In the genomic region with DNA sequence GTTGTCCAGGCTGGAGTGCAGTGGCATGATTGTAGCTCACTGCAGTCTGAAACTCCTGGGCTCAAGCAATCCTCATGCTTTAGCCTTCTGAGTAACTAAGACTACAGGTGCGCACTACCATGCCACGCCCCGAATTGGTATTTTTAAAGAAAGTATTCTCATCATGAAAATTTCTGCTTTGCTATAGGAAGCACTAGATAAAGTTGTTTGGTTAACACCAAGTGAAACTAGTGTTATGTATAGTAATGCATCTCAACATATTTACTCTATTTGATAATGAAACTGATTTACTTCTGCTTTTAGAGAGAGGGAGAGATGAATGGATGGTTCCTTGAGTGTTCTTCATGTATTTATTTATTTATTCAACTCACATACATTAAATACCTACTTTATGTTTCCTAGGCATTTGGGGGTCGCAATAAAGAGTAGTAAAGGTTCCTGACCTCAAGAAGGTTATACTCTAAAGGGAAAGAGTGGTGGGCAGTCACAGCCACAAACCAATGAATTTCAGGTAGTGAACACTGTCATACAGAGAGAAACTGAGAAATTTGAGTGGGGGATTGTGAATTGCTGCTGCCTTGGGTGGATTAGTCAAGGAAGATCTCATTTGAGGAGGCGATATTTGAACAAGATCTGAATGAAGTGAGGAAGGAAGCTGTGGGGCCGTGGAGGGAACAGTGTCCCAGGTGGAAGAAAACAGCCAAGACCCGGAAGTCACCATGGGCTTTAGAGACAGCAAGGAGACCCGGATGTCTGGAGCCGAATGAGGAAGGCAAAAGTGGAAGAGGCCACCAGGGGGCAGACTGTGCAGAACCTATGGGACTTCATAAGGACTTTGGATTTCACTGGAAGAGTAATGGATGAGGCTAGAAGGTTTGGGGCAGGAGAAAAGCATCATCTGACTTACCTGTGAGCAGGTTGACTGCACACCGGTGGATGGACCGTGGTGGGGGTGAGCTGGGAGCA, we compare ENCODE assay signal across 8 cellular contexts.
DNase-seq lines count a peak whose midpoint lies in the region; ATAC-seq and TF ChIP-seq lines count a peak whose summit lies in the region.

No MANE protein-coding gene starts in this region.

- H3K4me3 ChIP-seq in CD8-positive, alpha-beta memory T cell (ENCODE audit: low read length): no peak overlapping the region
- H3K4me3 ChIP-seq in OCI-LY1 (ENCODE audit: low read depth, low read length, poor library complexity, severe bottlenecking): no peak overlapping the region

- H3K9ac ChIP-seq in OCI-LY1 (ENCODE audit: low read length): no peak overlapping the region

- H2AFZ ChIP-seq in OCI-LY1 (ENCODE audit: low read length): peak overlapping the region; percentile 96

- H3K9me3 ChIP-seq in CD8-positive, alpha-beta memory T cell (ENCODE audit: low read length): no peaks in the 10 kb centered on the region
- H3K9me3 ChIP-seq in OCI-LY1 (ENCODE audit: low read length): no peaks in the 10 kb centered on the region

- POLR2A ChIA-PET in CD8-positive, alpha-beta memory T cell (lab: Charles Lee): no interaction called here

- H3K4me3 Mint-ChIP-seq in CD8-positive, alpha-beta memory T cell: no peak overlapping the region

- no peaks in the 10 kb centered on the region for H3K79me2 ChIP-seq in OCI-LY1 (ENCODE audit: insufficient read depth, low read length)

- H4K20me1 ChIP-seq in OCI-LY1 (ENCODE audit: insufficient read depth, low read length): no peaks in the 10 kb centered on the region

- peaks cover 0 to 6% (median 0%) of the 10 kb centered on the region in 3 donors for H3K4me1 Mint-ChIP-seq in CD8-positive, alpha-beta memory T cell

- no peak overlapping the region; the same call in 1 of the 2 replicates for H3K4me2 ChIP-seq in OCI-LY1 (ENCODE audit: low read length)

- no peaks in the 10 kb centered on the region for H3K4me1 ChIP-seq in CD8-positive, alpha-beta memory T cell (ENCODE audit: insufficient read depth, low read length)
- H3K4me1 ChIP-seq in OCI-LY1 (ENCODE audit: insufficient read depth, low read length, severe bottlenecking): peaks cover 18% of the 10 kb centered on the region

- CTCF ChIA-PET in CD8-positive, alpha-beta memory T cell (lab: Charles Lee): interaction anchor here (1.4 kb wide), 1 partner anchor 15 kb away, joined by 4 read pairs; no protein-coding TSS in a partner anchor

- no peaks in the 10 kb centered on the region for H3K36me3 ChIP-seq in CD8-positive, alpha-beta memory T cell (ENCODE audit: insufficient read depth, low read length)
- H3K36me3 ChIP-seq in OCI-LY1 (ENCODE audit: insufficient read depth, low read length): no peaks in the 10 kb centered on the region; the same call in 1 of the 2 replicates

- ATAC-seq in GM18861 (IDR thresholded peaks at IDR 0.05; ENCODE audit: unreplicated experiment) (peak; percentile 78), HG03064 (IDR thresholded peaks at IDR 0.05; ENCODE audit: low read depth, unreplicated experiment) (peak; percentile 59)
- ATAC-seq in activated naive CD4-positive, alpha-beta T cell treated with anti-CD3 and anti-CD28 coated beads, Interleukin-2, amount 50 U/mL, for 72 hours: peak; percentile 17 to 31

- H3K9me3 Mint-ChIP-seq in CD8-positive, alpha-beta memory T cell: no peaks in the 10 kb centered on the region
- peaks cover 0 to 19% of the 10 kb centered on the region in 2 donors for H3K9me3 Mint-ChIP-seq in activated naive CD4-positive, alpha-beta T cell treated with anti-CD3 and anti-CD28 coated beads, Interleukin-2, amount 50 U/mL, for 72 hours

- peaks cover 4 to 21% of the 10 kb centered on the region in 2 donors for H3K27me3 Mint-ChIP-seq in CD8-positive, alpha-beta memory T cell

- no peaks in the 10 kb centered on the region for H3K27me3 ChIP-seq in CD8-positive, alpha-beta memory T cell (ENCODE audit: insufficient read depth, low read length, poor library complexity, severe bottlenecking)
- no peaks in the 10 kb centered on the region for H3K27me3 ChIP-seq in OCI-LY1 (ENCODE audit: insufficient read depth, low read length)

- no peaks in the 10 kb centered on the region for H3K9me2 ChIP-seq in OCI-LY1 (ENCODE audit: low read depth, low read length)

- H3K27ac Mint-ChIP-seq in CD8-positive, alpha-beta memory T cell: no peak overlapping the region
- peak overlapping the region; percentile 60 to 92 for H3K27ac Mint-ChIP-seq in activated naive CD4-positive, alpha-beta T cell treated with anti-CD3 and anti-CD28 coated beads, Interleukin-2, amount 50 U/mL, for 72 hours

- peak in 4 of 5 donors; percentile 5 to 57 (median 16) for DNase-seq in CD8-positive, alpha-beta memory T cell
- no peak for DNase-seq in activated naive CD4-positive, alpha-beta T cell treated with anti-CD3 and anti-CD28 coated beads, Interleukin-2, amount 50 U/mL, for 72 hours (ENCODE audit: low spot score in 2 of 2)
- DNase-seq in iPS DF 19.7 (ENCODE audit: low read depth, low spot score) (peak; percentile 52), cortex of kidney (lab: John Stamatoyannopoulos, UW) (no peak)
- DNase-seq in stimulated activated CD8-positive, alpha-beta memory T cell treated with anti-CD3 and anti-CD28 coated beads, Interleukin-4, amount 100 ng/mL, for 48 hours: peak; percentile 70

- no peaks in the 10 kb centered on the region for H3K36me3 Mint-ChIP-seq in CD8-positive, alpha-beta memory T cell
- peaks cover 6 to 83% of the 10 kb centered on the region in 2 donors for H3K36me3 Mint-ChIP-seq in activated naive CD4-positive, alpha-beta T cell treated with anti-CD3 and anti-CD28 coated beads, Interleukin-2, amount 50 U/mL, for 72 hours

- no peaks in the 10 kb centered on the region for H3F3A ChIP-seq in OCI-LY1 (ENCODE audit: insufficient read depth, low read length)

- TF ChIP-seq CTCF in OCI-LY1 (IDR thresholded peaks at IDR 0.05; ENCODE audit: low read length): peak; percentile 61

- H3K27ac ChIP-seq in CD8-positive, alpha-beta memory T cell (ENCODE audit: low read depth, low read length): no peak overlapping the region
- no peak overlapping the region for H3K27ac ChIP-seq in OCI-LY1 (ENCODE audit: low read depth, low read length, poor library complexity, severe bottlenecking)

Comparison
In these comparisons a context has a peak if more than half of its experiments do, and no peak if none do; other contexts are left out.
1. DNase-seq: peak in CD8-positive, alpha-beta memory T cell (4 of 5), iPS DF 19.7 (single experiment) and stimulated activated CD8-positive, alpha-beta memory T cell treated with anti-CD3 and anti-CD28 coated beads, Interleukin-4, amount 100 ng/mL, for 48 hours (single experiment); none in activated naive CD4-positive, alpha-beta T cell treated with anti-CD3 and anti-CD28 coated beads, Interleukin-2, amount 50 U/mL, for 72 hours (0 of 2) and cortex of kidney (single experiment).
2. H3K27ac Mint-ChIP-seq: peak in activated naive CD4-positive, alpha-beta T cell treated with anti-CD3 and anti-CD28 coated beads, Interleukin-2, amount 50 U/mL, for 72 hours (2 of 2); none in CD8-positive, alpha-beta memory T cell (0 of 8).
3. ATAC-seq: peak in every context shown above with its lines; median percentile 78 in GM18861; 59 in HG03064; 24 in activated naive CD4-positive, alpha-beta T cell treated with anti-CD3 and anti-CD28 coated beads, Interleukin-2, amount 50 U/mL, for 72 hours.